15 cellular contexts compared by ENCODE assay signal in the genomic region with DNA sequence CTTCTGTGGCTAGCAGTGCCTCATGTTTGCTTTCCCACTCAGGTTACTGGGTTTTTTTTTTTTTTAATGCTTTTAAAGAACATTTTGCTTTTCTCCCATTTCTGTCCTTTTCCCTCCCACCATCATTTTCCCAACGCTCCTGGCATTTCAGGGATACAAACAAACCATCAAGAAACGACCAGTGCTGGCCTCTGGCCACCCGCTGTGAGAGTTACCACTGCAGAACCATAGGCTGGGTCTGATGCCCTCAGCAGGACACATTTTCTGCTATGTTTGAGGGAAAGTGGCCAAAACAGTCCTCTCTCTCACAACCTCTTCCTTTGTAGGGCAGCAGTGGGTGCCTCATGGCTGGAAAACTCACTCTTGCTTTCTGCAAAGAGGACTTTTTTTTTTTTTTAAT.
"Had no signal": no experiment of that assay in that cellular context is flagged by ENCODE, and none has a peak within 500 bp of the region (broad histone marks: within the 10 kb centered on the region; RNA-seq: fewer than 3 reads in every experiment).

No MANE protein-coding gene starts in this region.

- ATAC-seq: activated CD4-positive, alpha-beta T cell treated with anti-CD3 and anti-CD28 coated beads for 36 hours; activated CD8-positive, alpha-beta memory T cell treated with anti-CD3 and anti-CD28 coated beads, Interleukin-2, amount 10 ng/mL, durations not matched to agents 7 days and 5 days had no signal

- H3K4me3 ChIP-seq: cardiac muscle cell, esophagus squamous epithelium, left ventricle myocardium inferior, tibial nerve had no signal

- H3K27ac ChIP-seq: cardiac muscle cell, esophagus squamous epithelium, left ventricle myocardium inferior, tibial nerve had no signal

- DNase-seq: activated CD4-positive, alpha-beta T cell treated with anti-CD3 and anti-CD28 coated beads for 36 hours; activated CD4-positive, alpha-beta T cell treated with anti-CD3 and anti-CD28 coated beads, Interleukin-2, amount 50 U/mL, for 48 hours; activated CD8-positive, alpha-beta memory T cell treated with anti-CD3 and anti-CD28 coated beads, Interleukin-2, amount 10 ng/mL, durations not matched to agents 7 days and 5 days; activated naive CD4-positive, alpha-beta T cell treated with Interleukin-2 at 50 U/mL for 16 hours; activated naive CD8-positive, alpha-beta T cell treated with anti-CD3 and anti-CD28 coated beads, Interleukin-2, amount 10 ng/mL, durations not matched to agents 7 days and 5 days; effector CD8-positive, alpha-beta T cell; esophagus squamous epithelium; islet precursor cell; left ventricle myocardium inferior; mammary epithelial cell; occipital lobe; stimulated activated CD4-positive, alpha-beta T cell treated with anti-CD3 and anti-CD28 coated beads, Interleukin-2, amount 100 ng/mL, for 24 hours; stimulated activated naive CD4-positive, alpha-beta T cell treated with Interleukin-2 at 50 U/mL for 16 hours had no signal

- H3K4me1 ChIP-seq: left ventricle myocardium inferior, tibial nerve had no signal

- H3K36me3 ChIP-seq: cardiac muscle cell, esophagus squamous epithelium, left ventricle myocardium inferior, tibial nerve had no signal

- H3K27me3 ChIP-seq: tibial nerve had no signal
